ENCODE assay signal across 17 cellular contexts in genomic region chr3:13161771-13162535, GRCh38.
"Had no signal": no experiment of that assay in that cellular context is flagged by ENCODE, and none has a peak within 500 bp of the region (broad histone marks: within the 10 kb centered on the region; RNA-seq: fewer than 3 reads in every experiment).

No MANE protein-coding gene starts in this region.

- ATAC-seq: activated CD8-positive, alpha-beta T cell treated with anti-CD3 and anti-CD28 coated beads for 36 hours; activated T-cell treated with anti-CD3 and anti-CD28 coated beads, Interleukin-2, amount 50 U/mL, for 72 hours; left lung; right cardiac atrium had no signal

- FAIRE-seq: colon had no signal

- H3K27ac Mint-ChIP-seq: activated CD8-positive, alpha-beta T cell treated with anti-CD3 and anti-CD28 coated beads for 36 hours; activated T-cell treated with anti-CD3 and anti-CD28 coated beads, Interleukin-2, amount 50 U/mL, for 72 hours had no signal

- H3K9me3 Mint-ChIP-seq: activated CD8-positive, alpha-beta T cell treated with anti-CD3 and anti-CD28 coated beads for 36 hours; activated T-cell treated with anti-CD3 and anti-CD28 coated beads, Interleukin-2, amount 50 U/mL, for 72 hours had no signal

- H3K4me1 ChIP-seq: breast epithelium, esophagus squamous epithelium, left lung, spleen had no signal

- H3K4me3 ChIP-seq: breast epithelium, esophagus squamous epithelium, left lung, spleen had no signal

- H3K27me3 ChIP-seq: breast epithelium, left lung, spleen had no signal

- H3K27me3 Mint-ChIP-seq: activated CD8-positive, alpha-beta T cell treated with anti-CD3 and anti-CD28 coated beads for 36 hours had no signal

- H3K9me3 ChIP-seq: esophagus squamous epithelium, left lung had no signal

- H3K36me3 ChIP-seq: breast epithelium, esophagus squamous epithelium, left lung, spleen had no signal

- H3K4me3 Mint-ChIP-seq: activated CD8-positive, alpha-beta T cell treated with anti-CD3 and anti-CD28 coated beads for 36 hours; activated T-cell treated with anti-CD3 and anti-CD28 coated beads, Interleukin-2, amount 50 U/mL, for 72 hours had no signal

- DNase-seq: activated CD4-positive, alpha-beta T cell treated with anti-CD3 and anti-CD28 coated beads for 4 hours; activated CD8-positive, alpha-beta memory T cell treated with anti-CD3 and anti-CD28 coated beads, Interleukin-2, amount 50 U/mL, for 4 hours; activated CD8-positive, alpha-beta T cell treated with anti-CD3 and anti-CD28 coated beads for 36 hours; activated gamma-delta T cell treated with Interleukin-2 at 50 U/mL for 16 hours; activated T-cell treated with anti-CD3 and anti-CD28 coated beads, Interleukin-2, amount 50 U/mL, for 72 hours; esophagus squamous epithelium; foreskin fibroblast; islet precursor cell; right cardiac atrium; spleen; stimulated activated CD4-positive, alpha-beta T cell treated with anti-CD3 and anti-CD28 coated beads, Interleukin-1b, Interleukin-23, amount 100 ng/mL, for 48 hours; stimulated activated naive CD4-positive, alpha-beta T cell; trophoblast cell; WERI-Rb-1 had no signal

- H3K27ac ChIP-seq: breast epithelium, esophagus squamous epithelium, left lung, spleen, WERI-Rb-1 had no signal
